In the genomic region with DNA sequence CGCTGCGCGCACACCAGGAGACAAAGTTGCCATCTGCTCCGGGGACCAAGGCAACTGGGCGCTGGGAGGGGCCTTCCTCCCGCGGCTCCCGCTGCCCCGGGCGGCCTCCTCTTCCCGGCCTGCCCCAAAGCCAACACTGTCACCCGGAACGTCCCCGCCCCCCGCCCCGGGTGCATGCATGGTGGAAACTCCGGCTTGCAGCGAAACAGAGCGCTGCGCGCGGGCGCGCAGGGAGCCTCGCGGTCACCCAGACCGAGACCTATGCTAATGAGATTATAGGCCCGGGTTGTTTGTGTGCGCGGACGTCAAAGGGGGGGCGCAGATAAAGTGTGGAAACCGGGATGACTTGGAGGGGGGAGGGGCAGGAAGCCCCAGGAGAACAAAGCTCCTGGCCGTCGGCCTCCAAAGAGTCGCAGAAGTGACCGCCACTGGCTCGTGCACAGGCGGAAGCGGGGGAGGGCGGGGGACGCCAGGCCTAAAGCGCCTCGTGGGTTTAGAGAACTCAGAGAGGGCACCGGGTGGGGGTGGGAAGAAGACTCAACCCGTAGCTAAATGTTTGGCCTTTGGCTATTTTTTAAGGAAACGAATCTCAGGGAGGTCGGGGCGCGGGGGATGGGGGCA, we compare ENCODE assay signal across 8 cellular contexts.
A peak's percentile ranks its signal among the peaks of the same experiment; 100 is the strongest.
DNase-seq lines count a peak whose midpoint lies in the region; ATAC-seq, FAIRE-seq and TF ChIP-seq lines count a peak whose summit lies in the region.

No MANE protein-coding gene starts in this region.

- H3K4me1 ChIP-seq in DOHH2 (ENCODE audit: control insufficient read depth, low read length), result peaks cover 18% of the 10 kb centered on the region
- H3K4me1 ChIP-seq in K562 (replicated peaks in 1 of 2; ENCODE audit: control insufficient read depth in 2 of 2, insufficient read depth in 2 of 2, low read length in 2 of 2), result peaks cover 4 to 30% of the 10 kb centered on the region in 2 experiments; a peak in 3 of 5 replicates

- no peak overlapping the region for H3K9ac ChIP-seq in K562 (ENCODE audit: insufficient read depth in 1 of 2, low read depth in 2 of 2, low read length in 2 of 2)

- no peak for ATAC-seq in K562
- no peak for ATAC-seq in naive B cell (ENCODE audit: low read depth in 2 of 2)
- no peak for ATAC-seq in HG02610 (IDR thresholded peaks at IDR 0.05; ENCODE audit: unreplicated experiment)

- H3K4me3 ChIP-seq in DOHH2 (ENCODE audit: low read length) (no peak overlapping the region), K562 (no peak overlapping the region)

- peaks cover 22 to 44% (median 39%) of the 10 kb centered on the region in 3 donors for H3K4me1 Mint-ChIP-seq in naive B cell

- no TSS peak for BruUV-seq in K562 (replicated peaks; lab: Mats Ljungman, UMichigan)

- H3K27me3 Mint-ChIP-seq in naive B cell, result peaks cover 16 to 44% (median 36%) of the 10 kb centered on the region in 3 donors

- no peaks in the 10 kb centered on the region for H3K36me3 ChIP-seq in DOHH2 (ENCODE audit: control insufficient read depth, low read length)
- H3K36me3 ChIP-seq in K562 (ENCODE audit: control insufficient read depth, insufficient read depth, low read length), result no peaks in the 10 kb centered on the region

- WGBS in K562 (ENCODE audit: insufficient coverage, low coverage, missing lambda C conversion rate), result 84% methylated on average over 6 of the region's 50 CpGs

- H3K4me2 ChIP-seq in DOHH2 (ENCODE audit: low read length) (peak overlapping the region; percentile 27; the same call in 1 of the 2 replicates), K562 (ENCODE audit: insufficient read depth, low read length) (no peak overlapping the region)

- CTCF ChIA-PET in K562 (lab: Yijun Ruan, JAX; ENCODE audit: low intra/inter-chr PET ratio), result no interaction called here

- no peak for TF ChIP-seq RAD21 in K562 (CRISPR knock-in tag; conservative IDR thresholded peaks at IDR 0.05 in 1 of 2, IDR thresholded peaks at IDR 0.05 in 1 of 2)

- H3K27me3 ChIP-seq in DOHH2 (ENCODE audit: control insufficient read depth, low read length) (peaks cover 83% of the 10 kb centered on the region), K562 (ENCODE audit: control insufficient read depth in 2 of 2, insufficient read depth in 2 of 2, low read length in 2 of 2) (no peaks in the 10 kb centered on the region)

- TF ChIP-seq POLR2A in K562 (conservative IDR thresholded peaks at IDR 0.05), result no peak
- TF ChIP-seq POLR2A in H54 (IDR thresholded peaks at IDR 0.05; ENCODE audit: low read depth, low read length), result no peak

- no peaks in the 10 kb centered on the region for H3K9me1 ChIP-seq in K562 (ENCODE audit: control insufficient read depth, insufficient read depth, low read length)

- peaks cover 0 to 13% (median 2%) of the 10 kb centered on the region in 7 donors for H3K9me3 Mint-ChIP-seq in naive B cell

- POLR2A ChIA-PET in K562 (lab: Yijun Ruan, JAX), result no interaction called here

- H3K27ac ChIP-seq in DOHH2 (ENCODE audit: low read depth, low read length) (no peak overlapping the region), K562 (ENCODE audit: extremely low read depth, low read depth, low read length) (no peak overlapping the region)

- no peaks in the 10 kb centered on the region for H3K36me3 Mint-ChIP-seq in naive B cell

- intact Hi-C loops in K562 (cut with micrococcal nuclease), result no loop called here

- peak; percentile 51 for DNase-seq in NCI-H510A treated with DMSO at 0.1 percent for 48 hours (lab: John Stamatoyannopoulos, UW)
- DNase-seq in K562 (ENCODE audit: extremely low read depth in 1 of 4, low spot score in 3 of 4), result no peak
- no peak for DNase-seq in naive B cell
- DNase-seq in amniotic stem cell (lab: John Stamatoyannopoulos, UW), result no peak
- DNase-seq in activated CD4-positive, CD25-positive, alpha-beta regulatory T cell treated with anti-CD3 and anti-CD28 coated beads, Interleukin-2, amount 50 U/mL, for 72 hours, result no peak
- no peak for DNase-seq in H54 (ENCODE audit: insufficient read length, low spot score)

- peak overlapping the region; percentile 66 to 89 (median 74) for H3K4me3 Mint-ChIP-seq in naive B cell

- TF ChIP-seq CTCF in DOHH2 (IDR thresholded peaks at IDR 0.05; ENCODE audit: low read depth, low read length, poor library complexity, severe bottlenecking), result no peak
- no peak for TF ChIP-seq CTCF in K562 (IDR thresholded peaks at IDR 0.05 in 2 of 3, conservative IDR thresholded peaks at IDR 0.05 in 1 of 3; ENCODE audit: insufficient read depth in 2 of 3, low read depth in 1 of 3, low read length in 3 of 3)

- no peak for TF ChIP-seq EP300 in K562 (IDR thresholded peaks at IDR 0.05; ENCODE audit: low read length)

- no peaks in the 10 kb centered on the region for H3F3A ChIP-seq in DOHH2 (ENCODE audit: control insufficient read depth, insufficient read depth)

- no peaks in the 10 kb centered on the region for H3K9me3 ChIP-seq in DOHH2 (ENCODE audit: control insufficient read depth, insufficient read depth, low read length)
- H3K9me3 ChIP-seq in K562 (replicated peaks; ENCODE audit: control insufficient read depth, insufficient read depth, low read depth, low read length), result no peaks in the 10 kb centered on the region; the same call in 1 of the 2 replicates

- in situ Hi-C loops in K562 (cut with MboI), result no loop called here

- H4K20me1 ChIP-seq in DOHH2 (ENCODE audit: control insufficient read depth, insufficient read depth, low read depth, low read length) (no peaks in the 10 kb centered on the region), K562 (replicated peaks; ENCODE audit: control insufficient read depth, insufficient read depth, low read length) (no peaks in the 10 kb centered on the region)

- H3K9me2 ChIP-seq in DOHH2 (replicated peaks; ENCODE audit: control insufficient read depth, low read length), result no peaks in the 10 kb centered on the region

- peak overlapping the region in 2 of 6 donors; percentile 37 to 88 for H3K27ac Mint-ChIP-seq in naive B cell

- no peak for FAIRE-seq in K562 (lab: Jason Lieb, UNC)
- no peak for FAIRE-seq in H54 (lab: Jason Lieb, UNC)

- no peak overlapping the region for H2AFZ ChIP-seq in K562 (ENCODE audit: low read depth, low read length)

- H3K79me2 ChIP-seq in DOHH2 (ENCODE audit: control insufficient read depth, low read length) (no peaks in the 10 kb centered on the region), K562 (ENCODE audit: control insufficient read depth, insufficient read depth, low read length) (no peaks in the 10 kb centered on the region; the same call in 2 of the 3 replicates)

TF ChIP-seq in K562, 482 proteins besides CTCF, POLR2A, EP300 and RAD21:
- no peak for TF ChIP-seq L3MBTL2 (IDR thresholded peaks at IDR 0.05)
- TF ChIP-seq, protein P1, sequence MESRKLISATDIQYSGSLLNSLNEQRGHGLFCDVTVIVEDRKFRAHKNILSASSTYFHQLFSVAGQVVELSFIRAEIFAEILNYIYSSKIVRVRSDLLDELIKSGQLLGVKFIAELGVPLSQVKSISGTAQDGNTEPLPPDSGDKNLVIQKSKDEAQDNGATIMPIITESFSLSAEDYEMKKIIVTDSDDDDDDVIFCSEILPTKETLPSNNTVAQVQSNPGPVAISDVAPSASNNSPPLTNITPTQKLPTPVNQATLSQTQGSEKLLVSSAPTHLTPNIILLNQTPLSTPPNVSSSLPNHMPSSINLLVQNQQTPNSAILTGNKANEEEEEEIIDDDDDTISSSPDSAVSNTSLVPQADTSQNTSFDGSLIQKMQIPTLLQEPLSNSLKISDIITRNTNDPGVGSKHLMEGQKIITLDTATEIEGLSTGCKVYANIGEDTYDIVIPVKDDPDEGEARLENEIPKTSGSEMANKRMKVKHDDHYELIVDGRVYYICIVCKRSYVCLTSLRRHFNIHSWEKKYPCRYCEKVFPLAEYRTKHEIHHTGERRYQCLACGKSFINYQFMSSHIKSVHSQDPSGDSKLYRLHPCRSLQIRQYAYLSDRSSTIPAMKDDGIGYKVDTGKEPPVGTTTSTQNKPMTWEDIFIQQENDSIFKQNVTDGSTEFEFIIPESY (CRISPR knock-in tag; IDR thresholded peaks at IDR 0.05), result 0 out of 2 replicates have a peak, but pooled peaks have one; percentile 29
- TF ChIP-seq RBM14 (IDR thresholded peaks at IDR 0.05; ENCODE audit: borderline replicate concordance, insufficient read depth, low read depth, low read length), result no peak
- no peak for TF ChIP-seq SETDB1 (IDR thresholded peaks at IDR 0.05; ENCODE audit: low read length)
- TF ChIP-seq, protein P2, sequence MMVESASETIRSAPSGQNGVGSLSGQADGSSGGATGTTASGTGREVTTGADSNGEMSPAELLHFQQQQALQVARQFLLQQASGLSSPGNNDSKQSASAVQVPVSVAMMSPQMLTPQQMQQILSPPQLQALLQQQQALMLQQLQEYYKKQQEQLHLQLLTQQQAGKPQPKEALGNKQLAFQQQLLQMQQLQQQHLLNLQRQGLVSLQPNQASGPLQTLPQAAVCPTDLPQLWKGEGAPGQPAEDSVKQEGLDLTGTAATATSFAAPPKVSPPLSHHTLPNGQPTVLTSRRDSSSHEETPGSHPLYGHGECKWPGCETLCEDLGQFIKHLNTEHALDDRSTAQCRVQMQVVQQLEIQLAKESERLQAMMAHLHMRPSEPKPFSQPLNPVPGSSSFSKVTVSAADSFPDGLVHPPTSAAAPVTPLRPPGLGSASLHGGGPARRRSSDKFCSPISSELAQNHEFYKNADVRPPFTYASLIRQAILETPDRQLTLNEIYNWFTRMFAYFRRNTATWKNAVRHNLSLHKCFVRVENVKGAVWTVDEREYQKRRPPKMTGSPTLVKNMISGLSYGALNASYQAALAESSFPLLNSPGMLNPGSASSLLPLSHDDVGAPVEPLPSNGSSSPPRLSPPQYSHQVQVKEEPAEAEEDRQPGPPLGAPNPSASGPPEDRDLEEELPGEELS (CRISPR knock-in tag; IDR thresholded peaks at IDR 0.05; ENCODE audit: borderline replicate concordance), result no peak
- no peak for TF ChIP-seq SMARCB1 (IDR thresholded peaks at IDR 0.05; ENCODE audit: insufficient read length, low read depth)
TF ChIP-seq in K562: peak in this region for 1.
